Comparison of ENCODE assay signal across 21 cellular contexts in genomic region chr11:114309517-114309916, GRCh38. TPM values are rescaled to one million over a fixed set of nuclear protein-coding genes. Genes with fewer than 3 reads are reported as not detected.
DNase-seq lines count a peak whose midpoint lies in the region; ATAC-seq, FAIRE-seq and TF ChIP-seq lines count a peak whose summit lies in the region.
"Had no signal": no experiment of that assay in that cellular context is flagged by ENCODE, and none has a peak within 500 bp of the region (broad histone marks: within the 10 kb centered on the region; RNA-seq: fewer than 3 reads in every experiment).

No MANE protein-coding gene starts in this region.

- no peak overlapping the region for H3K9ac ChIP-seq in skeletal muscle tissue (ENCODE audit: low read depth in 1 of 3, low read length in 3 of 3)

- peaks cover 9% of the 10 kb centered on the region for H3K36me3 ChIP-seq in left ventricle myocardium inferior
- peaks cover 12 to 36% (median 19%) of the 10 kb centered on the region in 3 donors for H3K36me3 ChIP-seq in skeletal muscle tissue (ENCODE audit: control insufficient read depth in 3 of 3, insufficient read depth in 3 of 3, low read length in 3 of 3)

- no peak for DNase-seq in left ventricle myocardium inferior
- no peak for DNase-seq in cardiac septum (ENCODE audit: low spot score)
- DNase-seq in stimulated activated CD4-positive, alpha-beta T cell treated with anti-CD3 and anti-CD28 coated beads, Interleukin-4, amount 100 ng/mL, for 1 hour, result no peak
- no peak for DNase-seq in Ammon's horn (ENCODE audit: low spot score)
- no peak for DNase-seq in activated naive CD4-positive, alpha-beta T cell treated with anti-CD3 and anti-CD28 coated beads, Interleukin-2, amount 50 U/mL, for 16 hours
- DNase-seq in activated CD8-positive, alpha-beta T cell treated with anti-CD3 and anti-CD28 coated beads for 36 hours, result no peak
- DNase-seq: activated CD4-positive, alpha-beta T cell treated with anti-CD3 and anti-CD28 coated beads for 48 hours; Caco-2; caudate nucleus; glutamatergic neuron; Karpas-422; NCI-H1092; NCI-H524 treated with DMSO at 0.1 percent for 48 hours; occipital lobe; stimulated activated CD4-positive, alpha-beta T cell treated with anti-CD3 and anti-CD28 coated beads, Interleukin-4, amount 100 ng/mL, for 4 hours; SW 1271 had no signal

- no peaks in the 10 kb centered on the region for H3K9me3 Mint-ChIP-seq in activated CD8-positive, alpha-beta T cell treated with anti-CD3 and anti-CD28 coated beads for 36 hours
- H3K9me3 Mint-ChIP-seq: activated T-helper 2 cell treated with anti-CD3 and anti-CD28 coated beads, Interferon-gamma antibody, Interleukin-2, Interleukin-4, amounts not matched to agents 10 μg/mL and 5 μg/mL and 100 μg/mL, durations not matched to agents 14 hours and 24 hours and 36 hours had no signal

- no peaks in the 10 kb centered on the region for H3K36me3 Mint-ChIP-seq in activated CD8-positive, alpha-beta T cell treated with anti-CD3 and anti-CD28 coated beads for 36 hours (ENCODE audit: low read depth)

- FAIRE-seq in islet of Langerhans (lab: Jason Lieb, UNC), result peak; percentile 38
- FAIRE-seq: TTC549 had no signal

- no peak overlapping the region for H3K4me3 Mint-ChIP-seq in activated CD8-positive, alpha-beta T cell treated with anti-CD3 and anti-CD28 coated beads for 36 hours

- ATAC-seq in activated CD8-positive, alpha-beta T cell treated with anti-CD3 and anti-CD28 coated beads for 36 hours, result no peak

- H3K27me3 ChIP-seq in left ventricle myocardium inferior (ENCODE audit: low read depth) (no peaks in the 10 kb centered on the region), skeletal muscle tissue (ENCODE audit: control insufficient read depth in 3 of 3, insufficient read depth in 3 of 3, low read length in 3 of 3) (no peaks in the 10 kb centered on the region)

- H3K9me3 ChIP-seq in left ventricle myocardium inferior (replicated peaks) (no peaks in the 10 kb centered on the region), skeletal muscle tissue (ENCODE audit: control insufficient read depth in 3 of 3, low read length in 3 of 3) (no peaks in the 10 kb centered on the region)

- H3K4me1 Mint-ChIP-seq in activated CD8-positive, alpha-beta T cell treated with anti-CD3 and anti-CD28 coated beads for 36 hours (ENCODE audit: low read depth), result no peaks in the 10 kb centered on the region

- H3K4me1 ChIP-seq in left ventricle myocardium inferior (peaks cover 22% of the 10 kb centered on the region), skeletal muscle tissue (ENCODE audit: control insufficient read depth in 3 of 3, insufficient read depth in 3 of 3, low read length in 3 of 3) (peaks cover 21 to 33% (median 30%) of the 10 kb centered on the region in 3 donors)

- H3K27ac ChIP-seq in left ventricle myocardium inferior (replicated peaks) (peak overlapping the region; percentile 67), skeletal muscle tissue (ENCODE audit: low read depth, low read length) (peak overlapping the region; percentile 92)
- H3K27ac ChIP-seq: 22Rv1 had no signal

- POLR2A ChIA-PET in activated CD8-positive, alpha-beta T cell treated with anti-CD3 and anti-CD28 coated beads for 36 hours (lab: Charles Lee), result no interaction called here

- no peak for TF ChIP-seq CTCF in left ventricle myocardium inferior (IDR thresholded peaks at IDR 0.05; ENCODE audit: borderline replicate concordance)
- no peak for TF ChIP-seq CTCF in activated CD8-positive, alpha-beta T cell treated with anti-CD3 and anti-CD28 coated beads for 36 hours (IDR thresholded peaks at IDR 0.05)

- peaks cover 27% of the 10 kb centered on the region for H3K27me3 Mint-ChIP-seq in activated CD8-positive, alpha-beta T cell treated with anti-CD3 and anti-CD28 coated beads for 36 hours

- CTCF ChIA-PET in activated CD8-positive, alpha-beta T cell treated with anti-CD3 and anti-CD28 coated beads for 36 hours (lab: Charles Lee), result no interaction called here

- H3K4me3 ChIP-seq in left ventricle myocardium inferior (no peak overlapping the region), skeletal muscle tissue (ENCODE audit: low read length in 3 of 3) (peak overlapping the region in 1 of 3 donors; percentile 28)

- H3K27ac Mint-ChIP-seq in activated CD8-positive, alpha-beta T cell treated with anti-CD3 and anti-CD28 coated beads for 36 hours, result no peak overlapping the region
- H3K27ac Mint-ChIP-seq: activated T-helper 2 cell treated with anti-CD3 and anti-CD28 coated beads, Interferon-gamma antibody, Interleukin-2, Interleukin-4, amounts not matched to agents 10 μg/mL and 5 μg/mL and 100 μg/mL, durations not matched to agents 14 hours and 24 hours and 36 hours had no signal

- intact Hi-C loops in left ventricle myocardium inferior (cut with micrococcal nuclease), result no loop called here
- intact Hi-C loops in cardiac septum (cut with DNase I), result no loop called here
- intact Hi-C loops in activated CD8-positive, alpha-beta T cell treated with anti-CD3 and anti-CD28 coated beads for 36 hours (cut with micrococcal nuclease), result no loop called here

RNA-seq across cellular contexts. Expression of gene NNMT, which starts 13.3 kb away (rescaled TPM):
- 32.6 TPM for total RNA-seq in left ventricle myocardium inferior
- 72.9 TPM for total RNA-seq in cardiac septum
- total RNA-seq in skeletal muscle tissue, result 87.2 TPM
- not detected for total RNA-seq in activated CD8-positive, alpha-beta T cell treated with anti-CD3 and anti-CD28 coated beads for 36 hours
- total RNA-seq: activated T-helper 2 cell treated with anti-CD3 and anti-CD28 coated beads, Interferon-gamma antibody, Interleukin-2, Interleukin-4, amounts not matched to agents 10 μg/mL and 5 μg/mL and 100 μg/mL, durations not matched to agents 14 hours and 24 hours and 36 hours; occipital lobe had no signal

Comparison
In these comparisons a context has a peak if more than half of its experiments do, and no peak if none do; other contexts are left out.
1. RNA of gene NNMT, which starts 13.3 kb away (total RNA-seq): 87.2 TPM in skeletal muscle tissue (single experiment), 72.9 TPM in cardiac septum (single experiment) and 32.6 TPM in left ventricle myocardium inferior (single experiment); not detected in activated CD8-positive, alpha-beta T cell treated with anti-CD3 and anti-CD28 coated beads for 36 hours; every median in the first group is over 10 times any median in the second.